9 cellular contexts compared by ENCODE assay signal in genomic region chr17:29177541-29177870, GRCh38. TPM values are rescaled to one million over a fixed set of nuclear protein-coding genes. Genes with fewer than 3 reads are reported as not detected.
A peak's percentile ranks its signal among the peaks of the same experiment; 100 is the strongest.
DNase-seq lines count a peak whose midpoint lies in the region; ATAC-seq, FAIRE-seq and TF ChIP-seq lines count a peak whose summit lies in the region.
"Had no signal": no experiment of that assay in that cellular context is flagged by ENCODE, and none has a peak within 500 bp of the region (broad histone marks: within the 10 kb centered on the region; RNA-seq: fewer than 3 reads in every experiment).

No MANE protein-coding gene starts in this region.

- TF ChIP-seq CTCF in PC-3 (conservative IDR thresholded peaks at IDR 0.05; ENCODE audit: low read depth, low read length) (no peak), epithelial cell of esophagus (IDR thresholded peaks at IDR 0.05; ENCODE audit: insufficient read depth, low read depth, low read length, missing control alignments) (no peak), pancreas (IDR thresholded peaks at IDR 0.05) (no peak)

- no TSS peak for BruUV-seq in PC-3 (replicated peaks; lab: Mats Ljungman, UMichigan)

- H3K9me3 Mint-ChIP-seq in CD4-positive, alpha-beta memory T cell, result no peaks in the 10 kb centered on the region

- FAIRE-seq in pancreas (lab: Jason Lieb, UNC), result no peak

- 36 to 45% methylated on average over 3 of the region's 3 CpGs for WGBS in pancreas, 2 donors

- peaks cover 11 to 32% (median 20%) of the 10 kb centered on the region in 4 donors for H3K4me1 Mint-ChIP-seq in CD4-positive, alpha-beta memory T cell

- no peaks in the 10 kb centered on the region for H3F3A ChIP-seq in PC-3 (ENCODE audit: low read length, unreplicated experiment)

- intact Hi-C loops in CD4-positive, alpha-beta memory T cell (cut with micrococcal nuclease), result no loop called here
- intact Hi-C loops in PC-3 (cut with micrococcal nuclease) (loop anchor here (1.0 kb wide), 1 partner anchor 26 kb away; no protein-coding TSS in a partner anchor), pancreas (cut with DNase I) (no loop called here)

- H3K36me3 Mint-ChIP-seq in CD4-positive, alpha-beta memory T cell, result no peaks in the 10 kb centered on the region

- no peak overlapping the region for H3K4me3 ChIP-seq in CD4-positive, alpha-beta memory T cell (ENCODE audit: low read length in 2 of 2)
- H3K4me3 ChIP-seq in PC-3 (ENCODE audit: low read length) (peak overlapping the region; percentile 72; the same call in 1 of the 2 replicates), epithelial cell of esophagus (ENCODE audit: low read length) (peak overlapping the region; percentile 14), pancreas (peak overlapping the region in 1 of 4 donors; percentile 50)

- H3K36me3 ChIP-seq in CD4-positive, alpha-beta memory T cell (ENCODE audit: insufficient read depth, low read length), result no peaks in the 10 kb centered on the region
- H3K36me3 ChIP-seq in PC-3 (ENCODE audit: low read depth, low read length) (no peaks in the 10 kb centered on the region), pancreas (no peaks in the 10 kb centered on the region)

- H3K4me3 Mint-ChIP-seq in CD4-positive, alpha-beta memory T cell, result peak overlapping the region; percentile 83 to 92 (median 90)

- peak overlapping the region; percentile 49; the same call in 1 of the 2 replicates for H3K9ac ChIP-seq in PC-3 (ENCODE audit: low read length)

- no peaks in the 10 kb centered on the region for H3K9me2 ChIP-seq in PC-3 (replicated peaks; ENCODE audit: low read length)

- no peak overlapping the region for H2AFZ ChIP-seq in PC-3 (ENCODE audit: low read length)

- H3K27ac ChIP-seq in CD4-positive, alpha-beta memory T cell (ENCODE audit: low read depth, low read length), result peak overlapping the region; percentile 61
- peak overlapping the region; percentile 81 for H3K27ac ChIP-seq in PC-3 (ENCODE audit: low read length)
- peak overlapping the region; percentile 87 to 94 (median 90) for H3K27ac ChIP-seq in pancreas

- DNase-seq in CD4-positive, alpha-beta memory T cell, result peak in 1 of 5 donors; percentile 29
- DNase-seq in PC-3, result no peak
- no peak for DNase-seq in epithelial cell of esophagus (ENCODE audit: low read depth)
- no peak for DNase-seq in pancreas
- no peak for DNase-seq in OCI-M2 (lab: John Stamatoyannopoulos, UW; ENCODE audit: unreplicated experiment)
- DNase-seq: GDM1 had no signal

- H3K27me3 ChIP-seq in CD4-positive, alpha-beta memory T cell (ENCODE audit: insufficient read depth, low read length), result no peaks in the 10 kb centered on the region
- no peaks in the 10 kb centered on the region for H3K27me3 ChIP-seq in PC-3 (ENCODE audit: low read length)
- no peaks in the 10 kb centered on the region for H3K27me3 ChIP-seq in pancreas

- CTCF ChIA-PET in CD4-positive, alpha-beta memory T cell (lab: Charles Lee; ENCODE audit: partially characterized antibody), result interaction anchor here (0.9 to 17.4 kb wide), 10 partner anchors 9 to 60 kb away, joined by 3 to 465 read pairs (median 10); no protein-coding TSS in a partner anchor
- CTCF ChIA-PET in PC-3 (lab: Charles Lee), result interaction anchor here (0.6 to 3.2 kb wide), 2 partner anchors 18 to 29 kb away, joined by 3 to 34 read pairs; no protein-coding TSS in a partner anchor

- ATAC-seq in PC-3 (no peak), pancreas (no peak), GM21423 (IDR thresholded peaks at IDR 0.05; ENCODE audit: unreplicated experiment) (no peak), GM21529 (IDR thresholded peaks at IDR 0.05; ENCODE audit: unreplicated experiment) (no peak), GM18519 (IDR thresholded peaks at IDR 0.05; ENCODE audit: low FRiP score, unreplicated experiment) (no peak)

- no peaks in the 10 kb centered on the region for H3K9me3 ChIP-seq in CD4-positive, alpha-beta memory T cell (ENCODE audit: control insufficient read depth in 1 of 2, low read length in 2 of 2)
- H3K9me3 ChIP-seq in PC-3 (ENCODE audit: low read length) (no peaks in the 10 kb centered on the region), pancreas (no peaks in the 10 kb centered on the region)

- H3K27ac Mint-ChIP-seq in CD4-positive, alpha-beta memory T cell, result peak overlapping the region; percentile 61 to 96 (median 92)

- H4K20me1 ChIP-seq in PC-3 (ENCODE audit: low read length), result no peaks in the 10 kb centered on the region

- H3K4me2 ChIP-seq in PC-3 (ENCODE audit: low read length), result peak overlapping the region; percentile 93

- H3K27me3 Mint-ChIP-seq in CD4-positive, alpha-beta memory T cell, result no peaks in the 10 kb centered on the region

- H3K79me2 ChIP-seq in PC-3 (ENCODE audit: low read length), result peaks cover 38% of the 10 kb centered on the region

- peaks cover 22% of the 10 kb centered on the region for H3K4me1 ChIP-seq in CD4-positive, alpha-beta memory T cell (ENCODE audit: insufficient read depth, low read length)
- H3K4me1 ChIP-seq in PC-3 (ENCODE audit: insufficient read depth, low read length), result peaks cover 44% of the 10 kb centered on the region
- H3K4me1 ChIP-seq in pancreas, result peaks cover 17 to 34% (median 31%) of the 10 kb centered on the region in 3 donors

- POLR2A ChIA-PET in CD4-positive, alpha-beta memory T cell (lab: Charles Lee; ENCODE audit: partially characterized antibody), result interaction anchor here (1.0 to 5.3 kb wide), 12 partner anchors 9 to 390 kb away, joined by 3 to 70 read pairs (median 8); partner anchors contain the start of gene NUFIP2
- POLR2A ChIA-PET in PC-3 (lab: Charles Lee; ENCODE audit: unreplicated experiment), result interaction anchor here (0.6 kb wide), 1 partner anchor 38 kb away, joined by 5 read pairs; no protein-coding TSS in a partner anchor

RNA-seq across cellular contexts. Expression of gene MYO18A, which starts 2.7 kb away (rescaled TPM):
- 100 to 1,000 TPM; 134 to 136 TPM for total RNA-seq in CD4-positive, alpha-beta memory T cell
- polyA plus RNA-seq in CD4-positive, alpha-beta memory T cell, result 10 to 100 TPM in 1 of 2 donors, 1 to 10 TPM in 1; 6.0 to 44.9 TPM
- total RNA-seq in PC-3 (2014; rRNA removed), result 28.0 and 36.1 TPM in 2 replicates
- 10 to 100 TPM; 21.3 to 47.0 (median 28.9) TPM for total RNA-seq in pancreas
- polyA plus RNA-seq in pancreas, result 10 to 100 TPM; 48.2 to 85.3 TPM

Comparison
In these comparisons a context has a peak if more than half of its experiments do, and no peak if none do; other contexts are left out.
1. H3K4me3 ChIP-seq: peak in PC-3 (single experiment) and epithelial cell of esophagus (single experiment); none in CD4-positive, alpha-beta memory T cell (0 of 2).
2. Peak in every context shown above with its lines, with median percentiles within 50 percentile points of each other: H3K27ac ChIP-seq.